8 cellular contexts compared by ENCODE assay signal in genomic region chr2:9594361-9595063, GRCh38. TPM values are rescaled to one million over a fixed set of nuclear protein-coding genes. Genes with fewer than 3 reads are reported as not detected.
DNase-seq lines count a peak whose midpoint lies in the region; ATAC-seq and TF ChIP-seq lines count a peak whose summit lies in the region.

No MANE protein-coding gene starts in this region.

- peaks cover 6% of the 10 kb centered on the region for H3K9me3 ChIP-seq in lower lobe of right lung

- in situ Hi-C loops in brain microvascular endothelial cell (cut with HindIII; ENCODE audit: low pct_ligation_motif_present, low sequenced_read_pairs) = no loop called here

- H3K27ac ChIP-seq in brain microvascular endothelial cell = peak overlapping the region; percentile 63
- H3K27ac ChIP-seq in lower lobe of right lung = peak overlapping the region; percentile 42

- peaks cover 46% of the 10 kb centered on the region for H3K4me1 ChIP-seq in lower lobe of right lung

- H3K36me3 ChIP-seq in brain microvascular endothelial cell (replicated peaks) (peaks cover 13% of the 10 kb centered on the region), lower lobe of right lung (peaks cover 20% of the 10 kb centered on the region)

- TF ChIP-seq CTCF in AG09309 (IDR thresholded peaks at IDR 0.05; ENCODE audit: control insufficient read depth, insufficient read depth, low read depth, low read length, missing control alignments) = no peak
- TF ChIP-seq CTCF in brain microvascular endothelial cell (IDR thresholded peaks at IDR 0.05; ENCODE audit: low read depth, low read length, missing control alignments) = no peak
- TF ChIP-seq CTCF in lower lobe of right lung (IDR thresholded peaks at IDR 0.05) = no peak

- DNase-seq in AG09309 (ENCODE audit: low read depth) (peak; percentile 67), HPDE6-E6E7 (ENCODE audit: extremely low spot score) (peak; percentile 71), brain microvascular endothelial cell (peak; percentile 83), lower lobe of right lung (no peak), DMS153 (lab: John Stamatoyannopoulos, UW) (no peak), GM19238 (ENCODE audit: insufficient read length, low spot score) (no peak)
- no peak for DNase-seq in activated CD4-positive, alpha-beta T cell treated with anti-CD3 and anti-CD28 coated beads, Interleukin-2, amount 50 U/mL, for 48 hours

- intact Hi-C loops in lower lobe of right lung (cut with DNase I) = no loop called here

- ATAC-seq in lower lobe of right lung (peak; percentile 97), HG02938 (IDR thresholded peaks at IDR 0.05; ENCODE audit: unreplicated experiment) (no peak)

- H3K27me3 ChIP-seq in brain microvascular endothelial cell (replicated peaks) (no peaks in the 10 kb centered on the region), lower lobe of right lung (ENCODE audit: low read depth) (no peaks in the 10 kb centered on the region)

- H3K4me3 ChIP-seq in AG09309 (ENCODE audit: control insufficient read depth, low read depth, low read length) = no peak overlapping the region
- no peak overlapping the region for H3K4me3 ChIP-seq in brain microvascular endothelial cell (ENCODE audit: low read depth, low read length)
- no peak overlapping the region for H3K4me3 ChIP-seq in lower lobe of right lung

RNA-seq across cellular contexts. Expression of gene YWHAQ, which starts 36.3 kb away (rescaled TPM):
- 175 TPM for total RNA-seq in lower lobe of right lung

RNA-seq across cellular contexts. Expression of gene ADAM17, which starts 38.9 kb away (rescaled TPM):
- 76.9 TPM for total RNA-seq in lower lobe of right lung

Comparison
In these comparisons a context has a peak if more than half of its experiments do, and no peak if none do; other contexts are left out.
1. DNase-seq: peak in AG09309 (single experiment), HPDE6-E6E7 (single experiment) and brain microvascular endothelial cell (single experiment); none in lower lobe of right lung (single experiment), DMS153 (single experiment), GM19238 (single experiment) and activated CD4-positive, alpha-beta T cell treated with anti-CD3 and anti-CD28 coated beads, Interleukin-2, amount 50 U/mL, for 48 hours (0 of 2).